ENCODE assay signal across 20 cellular contexts in the genomic region with DNA sequence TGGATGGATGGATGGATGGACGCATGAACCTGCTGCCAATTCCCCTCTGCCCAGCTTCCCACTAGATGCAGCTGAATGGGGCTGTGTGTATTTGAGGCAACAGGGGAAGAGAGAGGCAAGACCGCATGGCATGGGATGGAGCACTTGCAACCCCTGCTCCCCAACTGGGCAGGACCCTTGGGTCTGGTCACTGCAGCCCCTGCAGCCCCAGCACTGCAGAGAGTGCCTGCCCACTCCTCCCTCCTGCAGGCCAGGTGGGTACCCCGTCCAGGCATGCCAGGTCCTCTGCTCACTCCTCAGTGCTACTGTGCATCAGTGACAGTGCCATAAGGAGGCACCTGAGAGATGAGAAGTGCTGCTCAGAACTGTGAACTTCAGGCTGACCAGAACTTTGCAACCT. TPM values are rescaled to one million over a fixed set of nuclear protein-coding genes. Genes with fewer than 3 reads are reported as not detected.
DNase-seq lines count a peak whose midpoint lies in the region; ATAC-seq and TF ChIP-seq lines count a peak whose summit lies in the region.
"Had no signal": no experiment of that assay in that cellular context is flagged by ENCODE, and none has a peak within 500 bp of the region (broad histone marks: within the 10 kb centered on the region; RNA-seq: fewer than 3 reads in every experiment).

No MANE protein-coding gene starts in this region.

- H3K27me3 ChIP-seq in SK-N-SH (ENCODE audit: insufficient read depth) (no peaks in the 10 kb centered on the region), esophagus squamous epithelium (no peaks in the 10 kb centered on the region), A673 (replicated peaks; ENCODE audit: insufficient read depth, low read depth, low read length, poor library complexity) (no peaks in the 10 kb centered on the region)
- H3K27me3 ChIP-seq: adrenal gland, SJSA1 had no signal

- no peaks in the 10 kb centered on the region for H3K9me3 ChIP-seq in SK-N-SH
- no peaks in the 10 kb centered on the region for H3K9me3 ChIP-seq in esophagus squamous epithelium
- no peaks in the 10 kb centered on the region for H3K9me3 ChIP-seq in A673 (ENCODE audit: low read depth, low read length, poor library complexity, severe bottlenecking)
- H3K9me3 ChIP-seq: adrenal gland, Caco-2, SJSA1 had no signal

- no peak for TF ChIP-seq POLR2A in esophagus squamous epithelium (IDR thresholded peaks at IDR 0.05)

- no peaks in the 10 kb centered on the region for H3K79me2 ChIP-seq in SK-N-SH (ENCODE audit: insufficient read depth)

- H3K36me3 ChIP-seq in SK-N-SH (replicated peaks in 1 of 2; ENCODE audit: control insufficient read depth in 1 of 2, insufficient read depth in 2 of 2, low read length in 1 of 2), result peaks cover 2 to 4% of the 10 kb centered on the region in 2 experiments
- H3K36me3 ChIP-seq in esophagus squamous epithelium, result peaks cover 0 to 53% (median 0%) of the 10 kb centered on the region in 3 donors
- peaks cover 4% of the 10 kb centered on the region for H3K36me3 ChIP-seq in A673 (ENCODE audit: insufficient read depth, low read length, poor library complexity, severe bottlenecking)

- no TSS peak for BruUV-seq in A673 (replicated peaks; lab: Mats Ljungman, UMichigan)

- H2AFZ ChIP-seq in SK-N-SH (ENCODE audit: low read depth), result no peak overlapping the region

- H3K4me1 Mint-ChIP-seq in CD14-positive monocyte, result peaks cover 25% of the 10 kb centered on the region
- no peaks in the 10 kb centered on the region for H3K4me1 Mint-ChIP-seq in stimulated activated naive B cell treated with anti-CD40 and anti-IgM and Interleukin-4, amounts not matched to agents 10 μg/mL and 1 μg/mL and 100 μg/mL, for 72 hours
- H3K4me1 Mint-ChIP-seq: mesothelial cell of epicardium; stimulated activated naive CD8-positive, alpha-beta T cell treated with anti-CD3 and anti-CD28 coated beads, Interleukin-15, amount 100 ng/mL, for 72 hours had no signal

- peaks cover 48 to 86% of the 10 kb centered on the region in 2 donors for H3K36me3 Mint-ChIP-seq in CD14-positive monocyte
- H3K36me3 Mint-ChIP-seq in stimulated activated naive B cell treated with anti-CD40 and anti-IgM and Interleukin-4, amounts not matched to agents 10 μg/mL and 1 μg/mL and 100 μg/mL, for 72 hours, result no peaks in the 10 kb centered on the region

- DNase-seq in CD14-positive monocyte (ENCODE audit: low spot score) (peak; percentile 38), SK-N-SH (no peak), esophagus squamous epithelium (lab: John Stamatoyannopoulos, UW) (no peak), sciatic nerve (ENCODE audit: low spot score) (peak; percentile 51), HuH-7 (ENCODE audit: low spot score) (no peak), A673 (ENCODE audit: low spot score) (no peak), DMS 273 (lab: John Stamatoyannopoulos, UW; ENCODE audit: unreplicated experiment) (no peak)
- DNase-seq in stimulated activated naive B cell treated with anti-CD40 and anti-IgM and Interleukin-4, amounts not matched to agents 10 μg/mL and 1 μg/mL and 100 μg/mL, for 72 hours, result no peak
- DNase-seq: Caco-2; effector memory CD4-positive, alpha-beta T cell; hippocampal formation; NCI-H526 treated with DMSO at 0.1 percent for 48 hours; stimulated activated naive CD8-positive, alpha-beta T cell treated with anti-CD3 and anti-CD28 coated beads, Interleukin-15, amount 100 ng/mL, for 72 hours; T-helper 9 cell had no signal

- intact Hi-C loops in CD14-positive monocyte (cut with micrococcal nuclease), result no loop called here
- intact Hi-C loops in esophagus squamous epithelium (cut with DNase I), result no loop called here
- intact Hi-C loops in sciatic nerve (cut with DNase I), result no loop called here
- intact Hi-C loops in A673 (cut with micrococcal nuclease; ENCODE audit: unreplicated experiment), result no loop called here

- H3K9me2 ChIP-seq in SK-N-SH, result no peaks in the 10 kb centered on the region

- no peak overlapping the region for H3K4me3 Mint-ChIP-seq in CD14-positive monocyte
- H3K4me3 Mint-ChIP-seq in stimulated activated naive B cell treated with anti-CD40 and anti-IgM and Interleukin-4, amounts not matched to agents 10 μg/mL and 1 μg/mL and 100 μg/mL, for 72 hours, result no peak overlapping the region
- H3K4me3 Mint-ChIP-seq: mesothelial cell of epicardium; stimulated activated naive CD8-positive, alpha-beta T cell treated with anti-CD3 and anti-CD28 coated beads, Interleukin-15, amount 100 ng/mL, for 72 hours had no signal

- H3K9ac ChIP-seq in SK-N-SH, result no peak overlapping the region

- H3K27ac Mint-ChIP-seq in CD14-positive monocyte, result peak overlapping the region in 3 of 7 donors; percentile 1 to 83 (median 58)
- H3K27ac Mint-ChIP-seq in stimulated activated naive B cell treated with anti-CD40 and anti-IgM and Interleukin-4, amounts not matched to agents 10 μg/mL and 1 μg/mL and 100 μg/mL, for 72 hours, result no peak overlapping the region
- H3K27ac Mint-ChIP-seq: activated T-helper 2 cell treated with anti-CD3 and anti-CD28 coated beads, Interferon-gamma antibody, Interleukin-2, Interleukin-4, amounts not matched to agents 10 μg/mL and 5 μg/mL and 100 μg/mL, durations not matched to agents 14 hours and 24 hours and 36 hours; mesothelial cell of epicardium had no signal

- H3K9me3 Mint-ChIP-seq in CD14-positive monocyte, result peaks cover 0 to 5% (median 0%) of the 10 kb centered on the region in 7 donors
- H3K9me3 Mint-ChIP-seq in stimulated activated naive B cell treated with anti-CD40 and anti-IgM and Interleukin-4, amounts not matched to agents 10 μg/mL and 1 μg/mL and 100 μg/mL, for 72 hours, result no peaks in the 10 kb centered on the region
- H3K9me3 Mint-ChIP-seq: activated T-helper 2 cell treated with anti-CD3 and anti-CD28 coated beads, Interferon-gamma antibody, Interleukin-2, Interleukin-4, amounts not matched to agents 10 μg/mL and 5 μg/mL and 100 μg/mL, durations not matched to agents 14 hours and 24 hours and 36 hours; mesothelial cell of epicardium; stimulated activated naive CD8-positive, alpha-beta T cell treated with anti-CD3 and anti-CD28 coated beads, Interleukin-15, amount 100 ng/mL, for 72 hours had no signal

- peaks cover 0 to 5% (median 5%) of the 10 kb centered on the region in 3 donors for H3K27me3 Mint-ChIP-seq in CD14-positive monocyte (ENCODE audit: low read depth in 3 of 3)
- H3K27me3 Mint-ChIP-seq in stimulated activated naive B cell treated with anti-CD40 and anti-IgM and Interleukin-4, amounts not matched to agents 10 μg/mL and 1 μg/mL and 100 μg/mL, for 72 hours, result no peaks in the 10 kb centered on the region
- H3K27me3 Mint-ChIP-seq: stimulated activated naive CD8-positive, alpha-beta T cell treated with anti-CD3 and anti-CD28 coated beads, Interleukin-15, amount 100 ng/mL, for 72 hours had no signal

- no peak for TF ChIP-seq RAD21 in SK-N-SH (IDR thresholded peaks at IDR 0.05; ENCODE audit: low read length)

- 86% methylated on average over 3 of the region's 3 CpGs for WGBS in SK-N-SH (ENCODE audit: low lambda C conversion rate)
- WGBS in esophagus squamous epithelium, 2 donors, result 58 to 67% methylated on average over 2 to 3 of the region's 3 CpGs

- peak overlapping the region; percentile 10; the same call in 1 of the 2 replicates for H3K4me2 ChIP-seq in SK-N-SH

- CTCF ChIA-PET in SK-N-SH (lab: Yijun Ruan, JAX) (interaction anchor here (0.8 to 1.7 kb wide), 3 partner anchors 9 to 92 kb away, joined by 3 to 6 read pairs (median 4); no protein-coding TSS in a partner anchor), A673 (lab: Charles Lee) (no interaction called here)

- H3K4me3 ChIP-seq in SK-N-SH (ENCODE audit: low read depth in 2 of 2, low read length in 1 of 2) (no peak overlapping the region), esophagus squamous epithelium (no peak overlapping the region), A673 (ENCODE audit: low read depth, low read length, poor library complexity, severe bottlenecking) (no peak overlapping the region)
- H3K4me3 ChIP-seq: adrenal gland, GM12878, SJSA1 had no signal

- H4K20me1 ChIP-seq in SK-N-SH (ENCODE audit: insufficient read depth), result peaks cover 13% of the 10 kb centered on the region; the same call in 1 of the 2 replicates

- no peak for ATAC-seq in sciatic nerve
- no peak for ATAC-seq in stimulated activated naive B cell treated with anti-CD40 and anti-IgM and Interleukin-4, amounts not matched to agents 10 μg/mL and 1 μg/mL and 100 μg/mL, for 72 hours (replicated peaks)
- ATAC-seq: activated CD4-positive, CD25-positive, alpha-beta regulatory T cell treated with anti-CD3 and anti-CD28 coated beads, Interleukin-2, amount 50 U/mL, for 24 hours; GM12878; stimulated activated naive CD8-positive, alpha-beta T cell treated with anti-CD3 and anti-CD28 coated beads, Interleukin-15, amount 100 ng/mL, for 72 hours had no signal

- H3K27ac ChIP-seq in SK-N-SH (ENCODE audit: low read depth in 2 of 2, low read length in 1 of 2), result peak overlapping the region in 1 of 2 experiments; percentile 51; a peak in 1 of 4 replicates
- peak overlapping the region in 3 of 4 donors; percentile 79 to 85 (median 82) for H3K27ac ChIP-seq in esophagus squamous epithelium
- H3K27ac ChIP-seq in A673 (ENCODE audit: low read depth, low read length, poor library complexity, severe bottlenecking), result no peak overlapping the region
- H3K27ac ChIP-seq: SJSA1 had no signal

- H3K4me1 ChIP-seq in SK-N-SH (ENCODE audit: control insufficient read depth in 1 of 2, insufficient read depth in 2 of 2, low read depth in 1 of 2, low read length in 1 of 2), result peaks cover 0 to 14% of the 10 kb centered on the region in 2 experiments; a peak in 1 of 4 replicates
- H3K4me1 ChIP-seq in esophagus squamous epithelium, result peaks cover 16 to 65% (median 26%) of the 10 kb centered on the region in 3 donors
- no peaks in the 10 kb centered on the region for H3K4me1 ChIP-seq in A673 (ENCODE audit: insufficient read depth, low read length, poor library complexity, severe bottlenecking)
- H3K4me1 ChIP-seq: Caco-2 had no signal

- no peak for TF ChIP-seq EP300 in SK-N-SH (IDR thresholded peaks at IDR 0.05; ENCODE audit: borderline replicate concordance in 1 of 2, low read depth in 1 of 2, low read length in 1 of 2)

- POLR2A ChIA-PET in SK-N-SH (lab: Yijun Ruan, JAX) (no interaction called here), A673 (lab: Charles Lee; ENCODE audit: low non-redundant PET) (no interaction called here)

- TF ChIP-seq CTCF in CD14-positive monocyte (IDR thresholded peaks at IDR 0.05), result no peak
- TF ChIP-seq CTCF in SK-N-SH (IDR thresholded peaks at IDR 0.05), result no peak
- TF ChIP-seq CTCF in esophagus squamous epithelium (IDR thresholded peaks at IDR 0.05), result no peak
- no peak for TF ChIP-seq CTCF in A673 (conservative IDR thresholded peaks at IDR 0.05; ENCODE audit: low read depth, low read length)

- peaks cover 12% of the 10 kb centered on the region for H3F3A ChIP-seq in SK-N-SH (replicated peaks; ENCODE audit: insufficient read depth)

TF ChIP-seq in SK-N-SH, 30 proteins besides CTCF, POLR2A, EP300 and RAD21 (continues in another document):
- TF ChIP-seq EZH2phosphoT487 (IDR thresholded peaks at IDR 0.05; ENCODE audit: borderline replicate concordance, low read depth) (no peak), MXI1 (IDR thresholded peaks at IDR 0.05; ENCODE audit: low read depth, low read length) (no peak), RFX5 (IDR thresholded peaks at IDR 0.05; ENCODE audit: low read length) (no peak)

RNA-seq across cellular contexts. Expression of gene OSBPL5, which starts 40.3 kb away (rescaled TPM):
- polyA plus RNA-seq in CD14-positive monocyte, result 1 to 10 TPM; 3.1 to 6.8 TPM
- polyA plus RNA-seq in SK-N-SH (2012; rRNA removed), result 7.8 and 10.9 TPM in 2 replicates
- polyA plus RNA-seq in SK-N-SH (2012; cell fraction: cytosol; rRNA removed), result 2.7 and 4.3 TPM in 2 replicates
- 39.6 and 46.8 TPM in 2 replicates for polyA plus RNA-seq in SK-N-SH (2012; cell fraction: nucleus; rRNA removed)
- 10 to 100 TPM; 11.9 to 30.9 (median 17.9) TPM for total RNA-seq in esophagus squamous epithelium
- total RNA-seq in sciatic nerve, result 58.3 TPM
- 28.4 and 30.1 TPM in 2 replicates for total RNA-seq in A673 (2021)
- total RNA-seq: GM12878 had no signal
- polyA plus RNA-seq: GM12878 had no signal

Comparison
In these comparisons a context has a peak if more than half of its experiments do, and no peak if none do; other contexts are left out.
1. DNase-seq: peak in CD14-positive monocyte (single experiment) and sciatic nerve (single experiment); none in SK-N-SH (single experiment), esophagus squamous epithelium (single experiment), HuH-7 (single experiment), stimulated activated naive B cell treated with anti-CD40 and anti-IgM and Interleukin-4, amounts not matched to agents 10 μg/mL and 1 μg/mL and 100 μg/mL, for 72 hours (single experiment), A673 (single experiment) and DMS 273 (single experiment).